ENCODE assay signal across 13 cellular contexts in the genomic region with DNA sequence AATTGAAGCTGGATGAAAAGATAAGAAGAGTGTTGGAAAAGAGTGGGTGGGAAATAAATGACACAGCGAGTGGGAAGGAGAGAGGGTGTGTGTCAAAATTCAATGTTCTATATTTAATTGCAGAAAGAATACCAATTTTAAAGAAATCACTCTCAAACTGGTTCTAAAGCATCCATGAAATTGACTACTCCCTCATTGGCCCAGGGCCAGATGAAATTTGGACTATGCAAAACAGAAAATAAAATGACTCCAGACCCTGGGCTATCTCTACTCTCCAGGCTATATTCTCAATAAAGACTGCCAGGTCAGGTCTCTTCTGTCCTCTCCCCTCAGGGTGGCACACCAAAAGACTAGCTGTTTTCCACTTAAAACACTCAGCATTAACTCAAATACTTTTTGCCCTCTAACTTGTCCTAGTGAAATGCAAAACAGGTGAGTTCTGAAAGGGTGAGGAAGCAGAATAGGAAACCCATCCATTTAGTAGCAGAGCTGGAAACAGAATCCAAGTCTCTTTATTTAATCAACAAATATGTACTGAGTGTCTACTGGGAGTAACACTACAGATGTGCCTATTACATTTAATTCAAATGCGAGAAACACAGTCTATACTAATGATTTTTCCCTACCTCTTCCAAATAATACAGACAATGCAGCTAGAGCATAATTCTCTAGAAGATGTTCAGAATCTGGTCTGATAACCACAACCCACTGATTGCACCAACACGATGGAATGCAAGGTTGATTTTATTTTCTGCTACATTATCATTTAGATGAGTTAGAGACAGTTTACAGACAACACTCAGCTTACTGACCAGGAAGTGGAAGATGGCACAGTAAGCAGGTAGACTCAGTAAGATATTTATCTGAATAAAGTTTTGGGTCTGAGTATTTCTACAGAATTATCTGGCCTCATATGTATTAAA. TPM values are rescaled to one million over a fixed set of nuclear protein-coding genes. Genes with fewer than 3 reads are reported as not detected.
DNase-seq lines count a peak whose midpoint lies in the region; ATAC-seq lines count a peak whose summit lies in the region.
"Had no signal": no experiment of that assay in that cellular context is flagged by ENCODE, and none has a peak within 500 bp of the region (broad histone marks: within the 10 kb centered on the region; RNA-seq: fewer than 3 reads in every experiment).

No MANE protein-coding gene starts in this region.

- no peak for DNase-seq in activated naive CD4-positive, alpha-beta T cell treated with anti-CD3 and anti-CD28 coated beads, Interleukin-2, amount 50 U/mL, for 72 hours (ENCODE audit: low spot score in 2 of 2)
- DNase-seq in T-helper 17 cell (no peak), hepatic stellate cell (ENCODE audit: low spot score) (peak; percentile 6), NCI-H82 treated with DMSO at 0.1 percent for 48 hours (lab: John Stamatoyannopoulos, UW; ENCODE audit: unreplicated experiment) (no peak), left ventricle myocardium superior (no peak)
- no peak for DNase-seq in stimulated activated naive B cell treated with anti-CD40 and anti-IgM and Interleukin-4, amounts not matched to agents 10 μg/mL and 1 μg/mL and 100 μg/mL, for 72 hours
- DNase-seq: activated CD4-positive, alpha-beta T cell treated with anti-CD3 and anti-CD28 coated beads for 4 hours had no signal

- peak overlapping the region; percentile 84 for H3K27ac Mint-ChIP-seq in activated naive CD4-positive, alpha-beta T cell treated with anti-CD3 and anti-CD28 coated beads, Interleukin-2, amount 50 U/mL, for 24 hours
- no peak overlapping the region for H3K27ac Mint-ChIP-seq in activated naive CD4-positive, alpha-beta T cell treated with anti-CD3 and anti-CD28 coated beads, Interleukin-2, amount 50 U/mL, for 72 hours
- H3K27ac Mint-ChIP-seq in T-helper 17 cell, result peak overlapping the region; percentile 77
- peak overlapping the region; percentile 87 for H3K27ac Mint-ChIP-seq in stimulated activated naive B cell treated with anti-CD40 and anti-IgM and Interleukin-4, amounts not matched to agents 10 μg/mL and 1 μg/mL and 100 μg/mL, for 72 hours

- no peaks in the 10 kb centered on the region for H3K27me3 Mint-ChIP-seq in activated naive CD4-positive, alpha-beta T cell treated with anti-CD3 and anti-CD28 coated beads, Interleukin-2, amount 50 U/mL, for 24 hours
- no peaks in the 10 kb centered on the region for H3K27me3 Mint-ChIP-seq in T-helper 17 cell
- H3K27me3 Mint-ChIP-seq in stimulated activated naive B cell treated with anti-CD40 and anti-IgM and Interleukin-4, amounts not matched to agents 10 μg/mL and 1 μg/mL and 100 μg/mL, for 72 hours, result no peaks in the 10 kb centered on the region

- ATAC-seq in activated naive CD4-positive, alpha-beta T cell treated with anti-CD3 and anti-CD28 coated beads, Interleukin-2, amount 50 U/mL, for 72 hours, result no peak
- no peak for ATAC-seq in T-helper 17 cell
- ATAC-seq in stimulated activated naive B cell treated with anti-CD40 and anti-IgM and Interleukin-4, amounts not matched to agents 10 μg/mL and 1 μg/mL and 100 μg/mL, for 72 hours (replicated peaks), result no peak
- ATAC-seq in left ventricle myocardium superior, result no peak
- no peak for ATAC-seq in GM18873 (IDR thresholded peaks at IDR 0.05; ENCODE audit: low FRiP score, unreplicated experiment)

- intact Hi-C loops in left ventricle myocardium superior (cut with micrococcal nuclease), result no loop called here

- H3K4me3 Mint-ChIP-seq in activated naive CD4-positive, alpha-beta T cell treated with anti-CD3 and anti-CD28 coated beads, Interleukin-2, amount 50 U/mL, for 24 hours, result no peak overlapping the region
- H3K4me3 Mint-ChIP-seq in T-helper 17 cell, result no peak overlapping the region
- peak overlapping the region; percentile 43 to 64 for H3K4me3 Mint-ChIP-seq in stimulated activated naive B cell treated with anti-CD40 and anti-IgM and Interleukin-4, amounts not matched to agents 10 μg/mL and 1 μg/mL and 100 μg/mL, for 72 hours

- peaks cover 11% of the 10 kb centered on the region for H3K36me3 Mint-ChIP-seq in activated naive CD4-positive, alpha-beta T cell treated with anti-CD3 and anti-CD28 coated beads, Interleukin-2, amount 50 U/mL, for 24 hours
- peaks cover 7 to 15% of the 10 kb centered on the region in 2 donors for H3K36me3 Mint-ChIP-seq in activated naive CD4-positive, alpha-beta T cell treated with anti-CD3 and anti-CD28 coated beads, Interleukin-2, amount 50 U/mL, for 72 hours
- peaks cover 2% of the 10 kb centered on the region for H3K36me3 Mint-ChIP-seq in T-helper 17 cell (ENCODE audit: low read depth)
- peaks cover 36 to 41% of the 10 kb centered on the region in 2 donors for H3K36me3 Mint-ChIP-seq in stimulated activated naive B cell treated with anti-CD40 and anti-IgM and Interleukin-4, amounts not matched to agents 10 μg/mL and 1 μg/mL and 100 μg/mL, for 72 hours

- no peaks in the 10 kb centered on the region for H3K9me3 ChIP-seq in T-helper 17 cell (ENCODE audit: control insufficient read depth, low read length, poor library complexity, severe bottlenecking)

- H3K9me3 Mint-ChIP-seq in activated naive CD4-positive, alpha-beta T cell treated with anti-CD3 and anti-CD28 coated beads, Interleukin-2, amount 50 U/mL, for 24 hours, result no peaks in the 10 kb centered on the region
- no peaks in the 10 kb centered on the region for H3K9me3 Mint-ChIP-seq in activated naive CD4-positive, alpha-beta T cell treated with anti-CD3 and anti-CD28 coated beads, Interleukin-2, amount 50 U/mL, for 72 hours
- peaks cover 4 to 8% of the 10 kb centered on the region in 2 donors for H3K9me3 Mint-ChIP-seq in stimulated activated naive B cell treated with anti-CD40 and anti-IgM and Interleukin-4, amounts not matched to agents 10 μg/mL and 1 μg/mL and 100 μg/mL, for 72 hours

- peaks cover 53% of the 10 kb centered on the region for H3K4me1 Mint-ChIP-seq in activated naive CD4-positive, alpha-beta T cell treated with anti-CD3 and anti-CD28 coated beads, Interleukin-2, amount 50 U/mL, for 24 hours
- peaks cover 38% of the 10 kb centered on the region for H3K4me1 Mint-ChIP-seq in T-helper 17 cell
- H3K4me1 Mint-ChIP-seq in stimulated activated naive B cell treated with anti-CD40 and anti-IgM and Interleukin-4, amounts not matched to agents 10 μg/mL and 1 μg/mL and 100 μg/mL, for 72 hours, result peaks cover 34 to 56% of the 10 kb centered on the region in 2 donors

RNA-seq across cellular contexts. Expression of a gene that starts 42.1 kb away (rescaled TPM):
- total RNA-seq in activated naive CD4-positive, alpha-beta T cell treated with anti-CD3 and anti-CD28 coated beads, Interleukin-2, amount 50 U/mL, for 72 hours, result not detected
- total RNA-seq in T-helper 17 cell (not detected), left ventricle myocardium superior (not detected)
- total RNA-seq: Daoy, fibroblast of lung, smooth muscle cell, urinary bladder had no signal

RNA-seq across cellular contexts. Expression of a gene that starts 47.5 kb away (rescaled TPM):
- 1 to 10 TPM; 4.4 to 5.3 TPM for total RNA-seq in activated naive CD4-positive, alpha-beta T cell treated with anti-CD3 and anti-CD28 coated beads, Interleukin-2, amount 50 U/mL, for 72 hours
- total RNA-seq in T-helper 17 cell, result 1 to 10 TPM; 3.5 to 3.9 TPM
- total RNA-seq in left ventricle myocardium superior, result 8.7 TPM

RNA-seq across cellular contexts. Expression of a gene that starts 48.1 kb away (rescaled TPM):
- total RNA-seq in activated naive CD4-positive, alpha-beta T cell treated with anti-CD3 and anti-CD28 coated beads, Interleukin-2, amount 50 U/mL, for 72 hours, result 10 to 100 TPM; 42.9 to 92.2 TPM
- total RNA-seq in T-helper 17 cell (100 to 1,000 TPM; 403 to 408 TPM), left ventricle myocardium superior (6.9 TPM)

Comparison
In these comparisons a context has a peak if more than half of its experiments do, and no peak if none do; other contexts are left out.
1. H3K27ac Mint-ChIP-seq: peak in activated naive CD4-positive, alpha-beta T cell treated with anti-CD3 and anti-CD28 coated beads, Interleukin-2, amount 50 U/mL, for 24 hours (single experiment), T-helper 17 cell (single experiment) and stimulated activated naive B cell treated with anti-CD40 and anti-IgM and Interleukin-4, amounts not matched to agents 10 μg/mL and 1 μg/mL and 100 μg/mL, for 72 hours (single experiment); none in activated naive CD4-positive, alpha-beta T cell treated with anti-CD3 and anti-CD28 coated beads, Interleukin-2, amount 50 U/mL, for 72 hours (0 of 2).
2. H3K4me3 Mint-ChIP-seq: peak in stimulated activated naive B cell treated with anti-CD40 and anti-IgM and Interleukin-4, amounts not matched to agents 10 μg/mL and 1 μg/mL and 100 μg/mL, for 72 hours (2 of 2); none in activated naive CD4-positive, alpha-beta T cell treated with anti-CD3 and anti-CD28 coated beads, Interleukin-2, amount 50 U/mL, for 24 hours (single experiment) and T-helper 17 cell (single experiment).
3. RNA of a gene that starts 48.1 kb away (total RNA-seq): 403 to 408 TPM in T-helper 17 cell; 42.9 to 92.2 TPM in activated naive CD4-positive, alpha-beta T cell treated with anti-CD3 and anti-CD28 coated beads, Interleukin-2, amount 50 U/mL, for 72 hours and 6.9 TPM in left ventricle myocardium superior (single experiment); every median in the first group is over 4 times any median in the second.